ENCODE assay signal across 17 cellular contexts in genomic region chr5:36363101-36363500, GRCh38.
DNase-seq lines count a peak whose midpoint lies in the region; ATAC-seq, FAIRE-seq and TF ChIP-seq lines count a peak whose summit lies in the region.
"Had no signal": no experiment of that assay in that cellular context is flagged by ENCODE, and none has a peak within 500 bp of the region (broad histone marks: within the 10 kb centered on the region; RNA-seq: fewer than 3 reads in every experiment).

No MANE protein-coding gene starts in this region.

- FAIRE-seq in small intestine (lab: Jason Lieb, UNC) (no peak), HTR-8/SVneo (lab: Jason Lieb, UNC) (no peak)
- FAIRE-seq: GM12878 had no signal

- no peak for TF ChIP-seq RAD21 in Ishikawa (IDR thresholded peaks at IDR 0.05; ENCODE audit: low read depth)

- H3K9me3 ChIP-seq in body of pancreas (no peaks in the 10 kb centered on the region), small intestine (ENCODE audit: control insufficient read depth, low read depth) (no peaks in the 10 kb centered on the region)

- ATAC-seq in body of pancreas, result peak; percentile 30
- ATAC-seq: activated CD4-positive, CD25-positive, alpha-beta regulatory T cell treated with anti-CD3 and anti-CD28 coated beads, Interleukin-2, amount 50 U/mL, for 24 hours; effector memory CD8-positive, alpha-beta T cell; GM12878; naive thymus-derived CD8-positive, alpha-beta T cell; stimulated activated naive B cell treated with anti-CD40 and anti-IgM and Interleukin-4, amounts not matched to agents 10 μg/mL and 1 μg/mL and 100 μg/mL, for 72 hours had no signal

- H3K4me1 ChIP-seq in body of pancreas (peaks cover 32% of the 10 kb centered on the region), small intestine (ENCODE audit: control insufficient read depth in 2 of 2, insufficient read depth in 1 of 2, low read depth in 1 of 2, low read length in 1 of 2) (no peaks in the 10 kb centered on the region)

- TF ChIP-seq POLR2A in body of pancreas (IDR thresholded peaks at IDR 0.05), result no peak

- intact Hi-C loops in body of pancreas (cut with DNase I), result no loop called here

- H3K27me3 ChIP-seq in BJ (ENCODE audit: control insufficient read depth, insufficient read depth, low read length) (no peaks in the 10 kb centered on the region), body of pancreas (no peaks in the 10 kb centered on the region), kidney epithelial cell (ENCODE audit: control insufficient read depth, insufficient read depth, low read length) (no peaks in the 10 kb centered on the region), small intestine (ENCODE audit: control insufficient read depth in 2 of 2, insufficient read depth in 2 of 2, low read length in 2 of 2) (no peaks in the 10 kb centered on the region)

- TF ChIP-seq CTCF in BJ (IDR thresholded peaks at IDR 0.05; ENCODE audit: insufficient read depth, low read depth, low read length) (peak; percentile 49), body of pancreas (IDR thresholded peaks at IDR 0.05) (no peak), kidney epithelial cell (IDR thresholded peaks at IDR 0.05; ENCODE audit: insufficient read depth, low read length, poor library complexity, severe bottlenecking) (no peak)

- POLR2A ChIA-PET in BJ (lab: Charles Lee), result no interaction called here

- H3K27ac ChIP-seq in body of pancreas (no peak overlapping the region), small intestine (ENCODE audit: low read depth in 1 of 2, low read length in 1 of 2) (no peak overlapping the region)

- 0 out of 2 replicates have a peak, but pooled peaks have one; percentile 30 for TF ChIP-seq EP300 in Ishikawa (IDR thresholded peaks at IDR 0.05; ENCODE audit: borderline replicate concordance)

- H3K36me3 ChIP-seq in BJ (ENCODE audit: control insufficient read depth, insufficient read depth, low read length), result no peaks in the 10 kb centered on the region
- H3K36me3 ChIP-seq in body of pancreas (replicated peaks in 1 of 2; ENCODE audit: insufficient read depth in 1 of 2, low read depth in 2 of 2), result no peaks in the 10 kb centered on the region
- no peaks in the 10 kb centered on the region for H3K36me3 ChIP-seq in kidney epithelial cell (ENCODE audit: control insufficient read depth, insufficient read depth, low read length)
- no peaks in the 10 kb centered on the region for H3K36me3 ChIP-seq in small intestine (ENCODE audit: control insufficient read depth in 2 of 2, insufficient read depth in 2 of 2, low read length in 2 of 2)

- 91 to 92% methylated on average over 1 of the region's 1 CpG for WGBS in body of pancreas, 2 donors
- WGBS in small intestine, 3 donors, result 91 to 93% (median 91%) methylated on average over 1 of the region's 1 CpG

- CTCF ChIA-PET in BJ (lab: Yijun Ruan, JAX), result interaction anchor here (0.7 kb wide), 2 partner anchors 11 to 14 kb away, joined by 3 read pairs; no protein-coding TSS in a partner anchor

- DNase-seq in BJ (ENCODE audit: low read depth), result no peak
- DNase-seq in body of pancreas, result no peak
- DNase-seq in kidney epithelial cell (ENCODE audit: low read depth), result peak; percentile 21
- no peak for DNase-seq in NCI-H1694 (lab: John Stamatoyannopoulos, UW)
- DNase-seq in COLO668 (lab: John Stamatoyannopoulos, UW; ENCODE audit: unreplicated experiment), result no peak
- no peak for DNase-seq in small intestine
- no peak for DNase-seq in HTR-8/SVneo (ENCODE audit: insufficient read length, low spot score)
- DNase-seq: activated naive CD4-positive, alpha-beta T cell treated with anti-CD3 and anti-CD28 coated beads, Interleukin-2, amount 10 ng/mL, durations not matched to agents 7 days and 5 days; CD4-positive, alpha-beta memory T cell; effector memory CD8-positive, alpha-beta T cell; naive thymus-derived CD8-positive, alpha-beta T cell; NCI-H2171; RPMI8226; stimulated activated naive B cell treated with anti-CD40 and anti-IgM and Interleukin-4, amounts not matched to agents 10 μg/mL and 1 μg/mL and 100 μg/mL, for 72 hours had no signal

- H3K4me3 ChIP-seq in BJ (ENCODE audit: low read depth, low read length), result no peak overlapping the region
- no peak overlapping the region for H3K4me3 ChIP-seq in body of pancreas
- H3K4me3 ChIP-seq in kidney epithelial cell (ENCODE audit: low read depth, low read length), result no peak overlapping the region
- no peak overlapping the region for H3K4me3 ChIP-seq in small intestine (ENCODE audit: low read depth in 1 of 2, low read length in 2 of 2)
- H3K4me3 ChIP-seq: GM12878 had no signal

TF ChIP-seq in Ishikawa, 13 proteins besides CTCF, POLR2A, EP300 and RAD21:
- no peak for TF ChIP-seq TCF12 (IDR thresholded peaks at IDR 0.05; ENCODE audit: low read depth)
- no peak for TF ChIP-seq TAF1 (IDR thresholded peaks at IDR 0.05; ENCODE audit: low read depth)
- no peak for TF ChIP-seq ZBTB7A (IDR thresholded peaks at IDR 0.05; ENCODE audit: low read depth)
- peak; percentile 74 for TF ChIP-seq TEAD4 (IDR thresholded peaks at IDR 0.05)
- peak; percentile 57 for TF ChIP-seq NFIC (IDR thresholded peaks at IDR 0.05)
- TF ChIP-seq, protein P1, sequence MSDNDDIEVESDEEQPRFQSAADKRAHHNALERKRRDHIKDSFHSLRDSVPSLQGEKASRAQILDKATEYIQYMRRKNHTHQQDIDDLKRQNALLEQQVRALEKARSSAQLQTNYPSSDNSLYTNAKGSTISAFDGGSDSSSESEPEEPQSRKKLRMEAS (IDR thresholded peaks at IDR 0.05), result no peak
- no peak for TF ChIP-seq CEBPB (IDR thresholded peaks at IDR 0.05)
- no peak for TF ChIP-seq CREB1 (IDR thresholded peaks at IDR 0.05; ENCODE audit: low read depth)
